Comparison of ENCODE assay signal across 8 cellular contexts in the genomic region with DNA sequence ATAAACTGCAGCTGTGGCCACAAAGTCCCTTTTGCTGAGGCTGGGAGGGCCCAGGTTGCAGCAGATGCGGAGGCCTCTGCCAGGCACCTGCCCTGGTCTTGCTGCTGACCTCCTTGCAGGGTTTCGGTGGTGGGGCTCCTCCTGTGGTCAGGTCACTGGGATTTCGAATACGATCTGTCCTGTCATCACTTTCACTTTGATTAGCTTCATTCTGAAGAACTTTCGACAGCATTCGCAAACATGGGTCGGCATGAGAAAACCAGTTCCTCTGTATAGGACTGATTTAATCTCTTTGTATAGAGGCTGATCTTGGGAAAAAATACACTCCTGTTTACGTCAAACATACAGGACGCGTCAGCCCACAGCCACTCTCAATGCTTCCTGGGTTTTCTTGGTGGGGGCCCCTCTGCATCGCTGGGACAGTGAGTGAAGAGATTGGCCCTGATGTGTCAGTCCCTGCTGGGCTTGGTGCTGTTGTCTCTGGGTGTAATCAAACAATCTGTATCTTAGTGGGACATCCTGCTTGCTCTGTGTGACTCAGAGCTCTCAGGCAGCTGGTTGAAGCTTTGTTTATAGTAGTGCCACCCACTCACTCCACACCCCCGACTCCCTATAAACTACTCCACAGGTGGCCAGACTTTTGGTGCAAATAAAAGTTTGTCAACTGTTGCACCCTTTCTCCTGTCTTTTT.
DNase-seq lines count a peak whose midpoint lies in the region; ATAC-seq and TF ChIP-seq lines count a peak whose summit lies in the region.

No MANE protein-coding gene starts in this region.

- BruUV-seq in A673 (replicated peaks; lab: Mats Ljungman, UMichigan): no TSS peak

- no peaks in the 10 kb centered on the region for H3K9me3 ChIP-seq in A673 (ENCODE audit: low read depth, low read length, poor library complexity, severe bottlenecking)

- TF ChIP-seq CTCF in A673 (conservative IDR thresholded peaks at IDR 0.05; ENCODE audit: low read depth, low read length): no peak

- peak; percentile 87 for ATAC-seq in HG03432 (IDR thresholded peaks at IDR 0.05; ENCODE audit: unreplicated experiment)

- H3K4me1 ChIP-seq in A673 (ENCODE audit: insufficient read depth, low read length, poor library complexity, severe bottlenecking): no peaks in the 10 kb centered on the region

- DNase-seq in A673 (ENCODE audit: low spot score): peak; percentile 29
- peak; percentile 39 for DNase-seq in GM19238 (ENCODE audit: insufficient read length, low spot score)
- peak; percentile 56 for DNase-seq in activated CD4-positive, CD25-positive, alpha-beta regulatory T cell treated with anti-CD3 and anti-CD28 coated beads, Interleukin-2, amount 50 U/mL, for 72 hours
- peak; percentile 36 for DNase-seq in effector CD8-positive, alpha-beta T cell (lab: John Stamatoyannopoulos, UW)
- peak; percentile 26 to 68 (median 32) for DNase-seq in stimulated activated CD4-positive, alpha-beta T cell treated with anti-CD3 and anti-CD28 coated beads, Interleukin-1b, Interleukin-23, amount 100 ng/mL, for 24 hours (ENCODE audit: low read depth in 4 of 4, low spot score in 1 of 4)
- DNase-seq in NCI-H82 (lab: John Stamatoyannopoulos, UW): no peak
- no peak for DNase-seq in NCI-H128 (lab: John Stamatoyannopoulos, UW; ENCODE audit: unreplicated experiment)

- POLR2A ChIA-PET in A673 (lab: Charles Lee; ENCODE audit: low non-redundant PET): no interaction called here

- CTCF ChIA-PET in A673 (lab: Charles Lee): no interaction called here

- H3K36me3 ChIP-seq in A673 (ENCODE audit: insufficient read depth, low read length, poor library complexity, severe bottlenecking): no peaks in the 10 kb centered on the region

- intact Hi-C loops in A673 (cut with micrococcal nuclease; ENCODE audit: unreplicated experiment): no loop called here

- no peak overlapping the region for H3K4me3 ChIP-seq in A673 (ENCODE audit: low read depth, low read length, poor library complexity, severe bottlenecking)

- no peaks in the 10 kb centered on the region for H3K27me3 ChIP-seq in A673 (replicated peaks; ENCODE audit: insufficient read depth, low read depth, low read length, poor library complexity)

- no peak overlapping the region for H3K27ac ChIP-seq in A673 (ENCODE audit: low read depth, low read length, poor library complexity, severe bottlenecking)

Comparison
In these comparisons a context has a peak if more than half of its experiments do, and no peak if none do; other contexts are left out.
1. DNase-seq: peak in A673 (single experiment), GM19238 (single experiment), activated CD4-positive, CD25-positive, alpha-beta regulatory T cell treated with anti-CD3 and anti-CD28 coated beads, Interleukin-2, amount 50 U/mL, for 72 hours (single experiment), effector CD8-positive, alpha-beta T cell (single experiment) and stimulated activated CD4-positive, alpha-beta T cell treated with anti-CD3 and anti-CD28 coated beads, Interleukin-1b, Interleukin-23, amount 100 ng/mL, for 24 hours (4 of 4); none in NCI-H82 (single experiment) and NCI-H128 (single experiment).